ENCODE assay signal across 22 cellular contexts in the genomic region with DNA sequence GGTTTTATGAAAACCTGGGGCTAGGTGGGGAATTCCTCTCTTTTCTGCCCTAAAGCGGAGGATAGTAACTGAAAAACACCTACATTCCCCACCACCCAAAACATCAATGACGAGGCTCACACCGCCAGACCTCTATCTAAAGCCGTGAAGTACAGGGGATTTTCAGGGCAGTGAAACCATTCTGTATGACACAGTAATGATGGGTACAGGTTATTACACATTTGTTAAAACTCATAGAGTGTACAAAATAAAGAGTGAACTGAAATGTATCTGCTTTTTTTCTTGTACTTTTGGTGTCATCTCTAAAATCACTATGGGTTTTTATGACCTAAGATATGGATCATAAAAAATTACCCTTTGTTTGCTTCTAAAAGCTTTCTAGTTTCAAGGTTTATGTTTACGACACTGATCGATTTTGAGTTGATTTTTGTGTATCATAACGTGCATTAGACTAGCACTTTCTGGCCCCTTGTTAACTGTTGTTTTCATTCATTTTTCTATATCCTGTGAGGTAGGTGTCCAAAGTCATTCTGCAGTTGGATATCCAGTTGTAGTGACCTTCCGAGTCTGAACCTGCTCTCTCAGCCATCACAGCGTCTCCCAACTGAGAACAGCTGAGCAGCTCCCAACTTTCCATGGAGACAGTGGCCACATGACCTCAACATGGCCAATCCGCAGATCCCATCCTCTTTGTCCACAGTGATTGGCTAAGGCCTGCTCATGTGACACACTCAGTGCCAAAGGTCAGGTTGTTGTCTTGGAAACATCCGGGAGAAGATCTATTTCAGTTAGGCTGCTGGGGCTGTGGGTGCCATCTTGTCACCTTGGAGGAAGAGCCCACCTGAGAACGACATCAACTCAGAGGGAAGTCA. TPM values are rescaled to one million over a fixed set of nuclear protein-coding genes. Genes with fewer than 3 reads are reported as not detected.
DNase-seq lines count a peak whose midpoint lies in the region; ATAC-seq, FAIRE-seq and TF ChIP-seq lines count a peak whose summit lies in the region.
"Had no signal": no experiment of that assay in that cellular context is flagged by ENCODE, and none has a peak within 500 bp of the region (broad histone marks: within the 10 kb centered on the region; RNA-seq: fewer than 3 reads in every experiment).

No MANE protein-coding gene starts in this region.

- TF ChIP-seq CTCF in GM12865 (IDR thresholded peaks at IDR 0.05; ENCODE audit: insufficient read depth, low read depth, low read length, missing control alignments) (no peak), endothelial cell (IDR thresholded peaks at IDR 0.05; ENCODE audit: unreplicated experiment) (no peak)

- no peak for TF ChIP-seq POLR2A in H54 (IDR thresholded peaks at IDR 0.05; ENCODE audit: low read depth, low read length)

- H3K27me3 Mint-ChIP-seq in activated CD4-positive, alpha-beta memory T cell treated with anti-CD3 and anti-CD28 coated beads for 36 hours: no peaks in the 10 kb centered on the region
- H3K27me3 Mint-ChIP-seq in activated CD4-positive, alpha-beta memory T cell treated with anti-CD3 and anti-CD28 coated beads, Interleukin-2, amount 10 ng/mL, durations not matched to agents 7 days and 5 days: no peaks in the 10 kb centered on the region
- no peaks in the 10 kb centered on the region for H3K27me3 Mint-ChIP-seq in T-helper 2 cell treated with Interferon-gamma antibody and Interleukin-4, amounts not matched to agents 5 μg/mL and 100 μg/mL, for 36 hours (ENCODE audit: low read depth)
- H3K27me3 Mint-ChIP-seq in endothelial cell (ENCODE audit: unreplicated experiment): no peaks in the 10 kb centered on the region

- no peaks in the 10 kb centered on the region for H3K9me3 Mint-ChIP-seq in activated CD4-positive, alpha-beta memory T cell treated with anti-CD3 and anti-CD28 coated beads for 36 hours
- peaks cover 8% of the 10 kb centered on the region for H3K9me3 Mint-ChIP-seq in activated CD4-positive, alpha-beta memory T cell treated with anti-CD3 and anti-CD28 coated beads, Interleukin-2, amount 10 ng/mL, durations not matched to agents 7 days and 5 days
- H3K9me3 Mint-ChIP-seq in T-helper 2 cell treated with Interferon-gamma antibody and Interleukin-4, amounts not matched to agents 5 μg/mL and 100 μg/mL, for 36 hours: peaks cover 4% of the 10 kb centered on the region
- H3K9me3 Mint-ChIP-seq in endothelial cell (ENCODE audit: unreplicated experiment): peaks cover 12% of the 10 kb centered on the region
- H3K9me3 Mint-ChIP-seq: activated B cell treated with CpG ODN at 0.5 μM for 24 hours had no signal

- DNase-seq in activated CD4-positive, alpha-beta memory T cell treated with anti-CD3 and anti-CD28 coated beads for 36 hours: peak; percentile 65
- DNase-seq in activated CD4-positive, alpha-beta memory T cell treated with anti-CD3 and anti-CD28 coated beads, Interleukin-2, amount 10 ng/mL, durations not matched to agents 7 days and 5 days: no peak
- peak; percentile 57 for DNase-seq in GM12865 (ENCODE audit: low read depth)
- peak; percentile 30 for DNase-seq in T-helper 2 cell treated with Interferon-gamma antibody and Interleukin-4, amounts not matched to agents 5 μg/mL and 100 μg/mL, for 36 hours (ENCODE audit: low spot score)
- DNase-seq in endothelial cell (ENCODE audit: low spot score): no peak
- no peak for DNase-seq in H54 (ENCODE audit: insufficient read length, low spot score)
- no peak for DNase-seq in NOMO-1 treated with dmso at 0.1 percent for 144 hours (lab: John Stamatoyannopoulos, UW; ENCODE audit: unreplicated experiment)
- DNase-seq: activated B cell treated with CpG ODN at 0.5 μM for 24 hours; activated effector memory CD4-positive, alpha-beta T cell treated with Interleukin-2 at 50 U/mL for 16 hours; cortex of kidney; foreskin keratinocyte; kidney glomerular epithelial cell; MG63; NCI-H187; NCI-H510A treated with DMSO at 0.1 percent for 48 hours; spleen had no signal

- no peak for ATAC-seq in GM18502 (IDR thresholded peaks at IDR 0.05; ENCODE audit: poor library complexity, unreplicated experiment)
- ATAC-seq: foreskin keratinocyte, Right ventricle myocardium inferior had no signal

- H3K4me3 Mint-ChIP-seq in activated CD4-positive, alpha-beta memory T cell treated with anti-CD3 and anti-CD28 coated beads for 36 hours: peak overlapping the region; percentile 4
- no peak overlapping the region for H3K4me3 Mint-ChIP-seq in activated CD4-positive, alpha-beta memory T cell treated with anti-CD3 and anti-CD28 coated beads, Interleukin-2, amount 10 ng/mL, durations not matched to agents 7 days and 5 days
- H3K4me3 Mint-ChIP-seq in T-helper 2 cell treated with Interferon-gamma antibody and Interleukin-4, amounts not matched to agents 5 μg/mL and 100 μg/mL, for 36 hours: no peak overlapping the region
- peak overlapping the region; percentile 62 for H3K4me3 Mint-ChIP-seq in endothelial cell (ENCODE audit: unreplicated experiment)
- H3K4me3 Mint-ChIP-seq: activated B cell treated with CpG ODN at 0.5 μM for 24 hours, nephron had no signal

- POLR2A ChIA-PET in activated CD4-positive, alpha-beta memory T cell treated with anti-CD3 and anti-CD28 coated beads for 36 hours (lab: Charles Lee): no interaction called here
- POLR2A ChIA-PET in activated CD4-positive, alpha-beta memory T cell treated with anti-CD3 and anti-CD28 coated beads, Interleukin-2, amount 10 ng/mL, durations not matched to agents 7 days and 5 days (lab: Charles Lee): no interaction called here

- no peaks in the 10 kb centered on the region for H3K36me3 Mint-ChIP-seq in activated CD4-positive, alpha-beta memory T cell treated with anti-CD3 and anti-CD28 coated beads for 36 hours
- no peaks in the 10 kb centered on the region for H3K36me3 Mint-ChIP-seq in activated CD4-positive, alpha-beta memory T cell treated with anti-CD3 and anti-CD28 coated beads, Interleukin-2, amount 10 ng/mL, durations not matched to agents 7 days and 5 days (ENCODE audit: low read depth)
- H3K36me3 Mint-ChIP-seq in T-helper 2 cell treated with Interferon-gamma antibody and Interleukin-4, amounts not matched to agents 5 μg/mL and 100 μg/mL, for 36 hours (ENCODE audit: low read depth): peaks cover 4% of the 10 kb centered on the region
- peaks cover 6% of the 10 kb centered on the region for H3K36me3 Mint-ChIP-seq in endothelial cell (ENCODE audit: low read depth, unreplicated experiment)

- H3K27ac Mint-ChIP-seq in activated CD4-positive, alpha-beta memory T cell treated with anti-CD3 and anti-CD28 coated beads for 36 hours: peak overlapping the region; percentile 90
- no peak overlapping the region for H3K27ac Mint-ChIP-seq in activated CD4-positive, alpha-beta memory T cell treated with anti-CD3 and anti-CD28 coated beads, Interleukin-2, amount 10 ng/mL, durations not matched to agents 7 days and 5 days
- no peak overlapping the region for H3K27ac Mint-ChIP-seq in T-helper 2 cell treated with Interferon-gamma antibody and Interleukin-4, amounts not matched to agents 5 μg/mL and 100 μg/mL, for 36 hours
- H3K27ac Mint-ChIP-seq in endothelial cell (ENCODE audit: unreplicated experiment): no peak overlapping the region
- H3K27ac Mint-ChIP-seq: activated B cell treated with CpG ODN at 0.5 μM for 24 hours, nephron had no signal

- H3K4me1 Mint-ChIP-seq in activated CD4-positive, alpha-beta memory T cell treated with anti-CD3 and anti-CD28 coated beads for 36 hours (ENCODE audit: low read depth): peaks cover 57% of the 10 kb centered on the region
- peaks cover 31% of the 10 kb centered on the region for H3K4me1 Mint-ChIP-seq in activated CD4-positive, alpha-beta memory T cell treated with anti-CD3 and anti-CD28 coated beads, Interleukin-2, amount 10 ng/mL, durations not matched to agents 7 days and 5 days
- peaks cover 38% of the 10 kb centered on the region for H3K4me1 Mint-ChIP-seq in T-helper 2 cell treated with Interferon-gamma antibody and Interleukin-4, amounts not matched to agents 5 μg/mL and 100 μg/mL, for 36 hours (ENCODE audit: low read depth)
- no peaks in the 10 kb centered on the region for H3K4me1 Mint-ChIP-seq in endothelial cell (ENCODE audit: unreplicated experiment)
- H3K4me1 Mint-ChIP-seq: nephron had no signal

- CTCF ChIA-PET in activated CD4-positive, alpha-beta memory T cell treated with anti-CD3 and anti-CD28 coated beads for 36 hours (lab: Charles Lee): no interaction called here
- CTCF ChIA-PET in activated CD4-positive, alpha-beta memory T cell treated with anti-CD3 and anti-CD28 coated beads, Interleukin-2, amount 10 ng/mL, durations not matched to agents 7 days and 5 days (lab: Charles Lee): no interaction called here

- H3K4me3 ChIP-seq in GM12865 (ENCODE audit: low read depth, low read length): no peak overlapping the region
- H3K4me3 ChIP-seq: MG63, prostate gland, spleen had no signal

- FAIRE-seq in H54 (lab: Jason Lieb, UNC): no peak

- intact Hi-C loops in activated CD4-positive, alpha-beta memory T cell treated with anti-CD3 and anti-CD28 coated beads for 36 hours (cut with micrococcal nuclease): loop anchor here (10.0 kb wide), 3 partner anchors 126 to 334 kb away; partner anchors contain the start of genes ADGRE1 and ARHGEF18

RNA-seq across cellular contexts. Expression of gene MBD3L2B, which starts 10.3 kb away (rescaled TPM):
- total RNA-seq in activated CD4-positive, alpha-beta memory T cell treated with anti-CD3 and anti-CD28 coated beads for 36 hours: not detected
- not detected for total RNA-seq in activated CD4-positive, alpha-beta memory T cell treated with anti-CD3 and anti-CD28 coated beads, Interleukin-2, amount 10 ng/mL, durations not matched to agents 7 days and 5 days
- not detected for total RNA-seq in endothelial cell (ENCODE audit: unreplicated experiment)
- total RNA-seq: activated B cell treated with CpG ODN at 0.5 μM for 24 hours, foreskin keratinocyte, mesenteric fat pad, prostate gland, Right ventricle myocardium inferior, spleen, subcutaneous adipose tissue had no signal

RNA-seq across cellular contexts. Expression of gene MBD3L5, which starts 19.4 kb away (rescaled TPM):
- total RNA-seq in activated CD4-positive, alpha-beta memory T cell treated with anti-CD3 and anti-CD28 coated beads for 36 hours: not detected
- not detected for total RNA-seq in activated CD4-positive, alpha-beta memory T cell treated with anti-CD3 and anti-CD28 coated beads, Interleukin-2, amount 10 ng/mL, durations not matched to agents 7 days and 5 days
- total RNA-seq in endothelial cell (ENCODE audit: unreplicated experiment): not detected
- total RNA-seq: activated B cell treated with CpG ODN at 0.5 μM for 24 hours, foreskin keratinocyte, mesenteric fat pad, prostate gland, Right ventricle myocardium inferior, spleen, subcutaneous adipose tissue had no signal

RNA-seq across cellular contexts. Expression of gene MBD3L4, which starts 29.0 kb away (rescaled TPM):
- total RNA-seq in activated CD4-positive, alpha-beta memory T cell treated with anti-CD3 and anti-CD28 coated beads for 36 hours: not detected
- not detected for total RNA-seq in activated CD4-positive, alpha-beta memory T cell treated with anti-CD3 and anti-CD28 coated beads, Interleukin-2, amount 10 ng/mL, durations not matched to agents 7 days and 5 days
- not detected for total RNA-seq in endothelial cell (ENCODE audit: unreplicated experiment)
- total RNA-seq: activated B cell treated with CpG ODN at 0.5 μM for 24 hours, foreskin keratinocyte, mesenteric fat pad, Right ventricle myocardium inferior, spleen, subcutaneous adipose tissue had no signal

RNA-seq across cellular contexts. Expression of gene MBD3L2, which starts 38.2 kb away (rescaled TPM):
- not detected for total RNA-seq in activated CD4-positive, alpha-beta memory T cell treated with anti-CD3 and anti-CD28 coated beads for 36 hours
- not detected for total RNA-seq in activated CD4-positive, alpha-beta memory T cell treated with anti-CD3 and anti-CD28 coated beads, Interleukin-2, amount 10 ng/mL, durations not matched to agents 7 days and 5 days
- total RNA-seq in endothelial cell (ENCODE audit: unreplicated experiment): not detected
- total RNA-seq: activated B cell treated with CpG ODN at 0.5 μM for 24 hours, foreskin keratinocyte, mesenteric fat pad, prostate gland, Right ventricle myocardium inferior, spleen, subcutaneous adipose tissue had no signal

RNA-seq across cellular contexts. Expression of gene MBD3L3, which starts 47.5 kb away (rescaled TPM):
- not detected for total RNA-seq in activated CD4-positive, alpha-beta memory T cell treated with anti-CD3 and anti-CD28 coated beads for 36 hours
- not detected for total RNA-seq in activated CD4-positive, alpha-beta memory T cell treated with anti-CD3 and anti-CD28 coated beads, Interleukin-2, amount 10 ng/mL, durations not matched to agents 7 days and 5 days
- not detected for total RNA-seq in endothelial cell (ENCODE audit: unreplicated experiment)
- total RNA-seq: activated B cell treated with CpG ODN at 0.5 μM for 24 hours, foreskin keratinocyte, mesenteric fat pad, Right ventricle myocardium inferior, spleen, subcutaneous adipose tissue had no signal

Comparison
In these comparisons a context has a peak if more than half of its experiments do, and no peak if none do; other contexts are left out.
1. DNase-seq: peak in activated CD4-positive, alpha-beta memory T cell treated with anti-CD3 and anti-CD28 coated beads for 36 hours (single experiment), GM12865 (single experiment) and T-helper 2 cell treated with Interferon-gamma antibody and Interleukin-4, amounts not matched to agents 5 μg/mL and 100 μg/mL, for 36 hours (single experiment); none in activated CD4-positive, alpha-beta memory T cell treated with anti-CD3 and anti-CD28 coated beads, Interleukin-2, amount 10 ng/mL, durations not matched to agents 7 days and 5 days (single experiment), endothelial cell (single experiment), H54 (single experiment) and NOMO-1 treated with dmso at 0.1 percent for 144 hours (single experiment).
2. H3K4me3 Mint-ChIP-seq: peak in activated CD4-positive, alpha-beta memory T cell treated with anti-CD3 and anti-CD28 coated beads for 36 hours (single experiment) and endothelial cell (single experiment); none in activated CD4-positive, alpha-beta memory T cell treated with anti-CD3 and anti-CD28 coated beads, Interleukin-2, amount 10 ng/mL, durations not matched to agents 7 days and 5 days (single experiment) and T-helper 2 cell treated with Interferon-gamma antibody and Interleukin-4, amounts not matched to agents 5 μg/mL and 100 μg/mL, for 36 hours (single experiment).